In genomic region chr5:140018920-140019644, GRCh38 we compare ENCODE assay signal across 2 cellular contexts.
TF ChIP-seq lines count a peak whose summit lies in the region.

No MANE protein-coding gene starts in this region.

TF ChIP-seq in HEK293, 187 proteins besides CTCF, POLR2A, EP300 and RAD21 (continued from another document and continues in another):
- 0 out of 2 replicates have a peak, but pooled peaks have one; percentile 33 for TF ChIP-seq KLF17 (tag by site-specific recombination; IDR thresholded peaks at IDR 0.05)
- peak; percentile 48; the same call in 1 of the 2 replicates for TF ChIP-seq ZNF366 (tag by site-specific recombination; conservative IDR thresholded peaks at IDR 0.05)
- no peak for TF ChIP-seq ZNF175 (tag by site-specific recombination; IDR thresholded peaks at IDR 0.05)
- peak; percentile 49; the same call in 1 of the 2 replicates for TF ChIP-seq PATZ1 (tag by site-specific recombination; IDR thresholded peaks at IDR 0.05)
- 0 out of 2 replicates have a peak, but pooled peaks have one; percentile 16 for TF ChIP-seq ZNF394 (tag by site-specific recombination; IDR thresholded peaks at IDR 0.05; ENCODE audit: borderline replicate concordance)
- 0 out of 2 replicates have a peak, but pooled peaks have one; percentile 28 for TF ChIP-seq ZNF423 (tag by site-specific recombination; IDR thresholded peaks at IDR 0.05)
- peak; percentile 77 for TF ChIP-seq ZIC2 (tag by site-specific recombination; IDR thresholded peaks at IDR 0.05)
- peak; percentile 52 for TF ChIP-seq ZBTB20 (tag by site-specific recombination; IDR thresholded peaks at IDR 0.05)
- TF ChIP-seq ZNF610 (tag by site-specific recombination; IDR thresholded peaks at IDR 0.05; ENCODE audit: borderline replicate concordance) = no peak
- TF ChIP-seq ZNF121 (tag by site-specific recombination; IDR thresholded peaks at IDR 0.05) = no peak
- no peak for TF ChIP-seq GLIS2 (tag by site-specific recombination; IDR thresholded peaks at IDR 0.05)
- TF ChIP-seq SP7 (tag by site-specific recombination; IDR thresholded peaks at IDR 0.05) = peak; percentile 80
- peak; percentile 62 for TF ChIP-seq ZBTB8A (tag by site-specific recombination; IDR thresholded peaks at IDR 0.05)
- no peak for TF ChIP-seq ZNF701 (tag by site-specific recombination; IDR thresholded peaks at IDR 0.05)
- TF ChIP-seq ZXDB (tag by site-specific recombination; IDR thresholded peaks at IDR 0.05) = peak; percentile 27; the same call in 1 of the 2 replicates
- peak; percentile 66 for TF ChIP-seq ZNF629 (tag by site-specific recombination; IDR thresholded peaks at IDR 0.05)
- TF ChIP-seq REST (tag by site-specific recombination; IDR thresholded peaks at IDR 0.05) = no peak
- no peak for TF ChIP-seq ZNF148 (tag by site-specific recombination; IDR thresholded peaks at IDR 0.05; ENCODE audit: borderline replicate concordance)
- peak; percentile 62; the same call in 1 of the 2 replicates for TF ChIP-seq GLIS1 (tag by site-specific recombination; IDR thresholded peaks at IDR 0.05)

TF ChIP-seq in GM12878, 131 proteins besides CTCF, POLR2A, EP300 and RAD21 (continued from another document):
- TF ChIP-seq ZBTB40 (IDR thresholded peaks at IDR 0.05; ENCODE audit: borderline replicate concordance) (no peak), PAX8 (IDR thresholded peaks at IDR 0.05) (no peak), MLLT1 (IDR thresholded peaks at IDR 0.05) (no peak), ZNF24 (IDR thresholded peaks at IDR 0.05) (no peak), BRCA1 (IDR thresholded peaks at IDR 0.05; ENCODE audit: low read depth, low read length) (no peak), NFYA (IDR thresholded peaks at IDR 0.05; ENCODE audit: borderline replicate concordance, low read depth, low read length) (no peak), JUND (IDR thresholded peaks at IDR 0.05; ENCODE audit: low read depth, low read length) (no peak), WRNIP1 (IDR thresholded peaks at IDR 0.05; ENCODE audit: borderline replicate concordance, low read depth, low read length) (no peak), MXI1 (IDR thresholded peaks at IDR 0.05; ENCODE audit: low read depth, low read length) (no peak), BHLHE40 (IDR thresholded peaks at IDR 0.05; ENCODE audit: borderline replicate concordance in 1 of 2, low read depth in 2 of 2, low read length in 1 of 2) (no peak), BCL11A (IDR thresholded peaks at IDR 0.05; ENCODE audit: low read depth, low read length) (no peak), ZBTB4 (CRISPR knock-in tag; IDR thresholded peaks at IDR 0.05) (no peak), MTA3 (IDR thresholded peaks at IDR 0.05; ENCODE audit: borderline replicate concordance, low read length) (no peak)
